Comparison of ENCODE assay signal across 12 cellular contexts in the genomic region with DNA sequence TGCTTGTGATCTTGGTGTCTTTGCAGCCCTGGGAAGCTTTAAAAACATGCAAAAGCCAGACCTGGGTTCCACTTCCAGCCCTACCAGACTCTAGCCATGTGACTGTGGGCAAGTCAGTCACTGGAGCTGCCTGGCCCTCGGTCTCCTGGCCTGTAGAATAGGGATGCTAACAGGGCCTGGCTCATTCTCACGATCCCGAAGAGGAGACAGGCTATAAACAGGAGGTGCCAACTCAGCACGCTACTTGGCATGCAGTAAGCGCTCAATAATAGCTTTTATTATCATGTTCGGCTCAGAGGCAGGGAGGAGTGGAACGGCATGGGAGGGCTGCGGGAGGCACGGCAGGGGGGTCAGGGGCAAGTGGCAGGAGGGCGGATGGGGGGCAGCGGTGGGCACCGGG. TPM values are rescaled to one million over a fixed set of nuclear protein-coding genes. Genes with fewer than 3 reads are reported as not detected.
DNase-seq lines count a peak whose midpoint lies in the region; ATAC-seq and TF ChIP-seq lines count a peak whose summit lies in the region.
"Had no signal": no experiment of that assay in that cellular context is flagged by ENCODE, and none has a peak within 500 bp of the region (broad histone marks: within the 10 kb centered on the region; RNA-seq: fewer than 3 reads in every experiment).

No MANE protein-coding gene starts in this region.

- no peak for TF ChIP-seq POLR2A in gastrocnemius medialis (IDR thresholded peaks at IDR 0.05)

- H3K27ac ChIP-seq in right atrium auricular region (no peak overlapping the region), gastrocnemius medialis (no peak overlapping the region)

- no peaks in the 10 kb centered on the region for H3K27me3 ChIP-seq in right atrium auricular region
- peaks cover 0 to 10% (median 0%) of the 10 kb centered on the region in 3 donors for H3K27me3 ChIP-seq in gastrocnemius medialis

- intact Hi-C loops in activated B cell treated with CpG ODN at 0.5 μM for 24 hours (cut with micrococcal nuclease): loop anchor here (10.0 kb wide), 2 partner anchors 269 to 389 kb away; partner anchors contain the start of gene PNPLA6
- intact Hi-C loops in gastrocnemius medialis (cut with DNase I; ENCODE audit: low total_unique reads): no loop called here

- CTCF ChIA-PET in activated naive CD4-positive, alpha-beta T cell treated with anti-CD3 and anti-CD28 coated beads, Interleukin-2, amount 10 ng/mL, durations not matched to agents 7 days and 5 days (lab: Charles Lee): interaction anchor here (1.1 to 1.2 kb wide), 2 partner anchors 43 to 70 kb away, joined by 3 to 7 read pairs; no protein-coding TSS in a partner anchor
- CTCF ChIA-PET in activated B cell treated with CpG ODN at 0.5 μM for 24 hours (lab: Charles Lee): interaction anchor here (1.0 to 1.1 kb wide), 2 partner anchors 14 to 243 kb away, joined by 3 to 4 read pairs; partner anchors contain the start of gene TRAPPC5

- H3K27ac Mint-ChIP-seq in activated naive CD4-positive, alpha-beta T cell treated with anti-CD3 and anti-CD28 coated beads, Interleukin-2, amount 10 ng/mL, durations not matched to agents 7 days and 5 days: no peak overlapping the region
- H3K27ac Mint-ChIP-seq in activated B cell treated with CpG ODN at 0.5 μM for 24 hours (no peak overlapping the region), mesothelial cell of epicardium (peak overlapping the region; percentile 56), type B pancreatic cell (peak overlapping the region; percentile 70)
- H3K27ac Mint-ChIP-seq: activated CD8-positive, alpha-beta T cell treated with anti-CD3 and anti-CD28 coated beads, Interleukin-2, amount 10 ng/mL, durations not matched to agents 7 days and 5 days had no signal

- H3K36me3 Mint-ChIP-seq in activated naive CD4-positive, alpha-beta T cell treated with anti-CD3 and anti-CD28 coated beads, Interleukin-2, amount 10 ng/mL, durations not matched to agents 7 days and 5 days: peaks cover 7% of the 10 kb centered on the region
- H3K36me3 Mint-ChIP-seq in activated B cell treated with CpG ODN at 0.5 μM for 24 hours (ENCODE audit: low read depth) (peaks cover 17% of the 10 kb centered on the region), mesothelial cell of epicardium (no peaks in the 10 kb centered on the region), type B pancreatic cell (peaks cover 4% of the 10 kb centered on the region)

- H3K4me3 Mint-ChIP-seq in activated naive CD4-positive, alpha-beta T cell treated with anti-CD3 and anti-CD28 coated beads, Interleukin-2, amount 10 ng/mL, durations not matched to agents 7 days and 5 days: peak overlapping the region; percentile 38
- H3K4me3 Mint-ChIP-seq in activated B cell treated with CpG ODN at 0.5 μM for 24 hours: peak overlapping the region; percentile 46
- H3K4me3 Mint-ChIP-seq in mesothelial cell of epicardium: peak overlapping the region; percentile 56
- H3K4me3 Mint-ChIP-seq in type B pancreatic cell: peak overlapping the region; percentile 82
- H3K4me3 Mint-ChIP-seq: activated CD8-positive, alpha-beta T cell treated with anti-CD3 and anti-CD28 coated beads, Interleukin-2, amount 10 ng/mL, durations not matched to agents 7 days and 5 days had no signal

- peaks cover 31% of the 10 kb centered on the region for H3K4me1 Mint-ChIP-seq in activated naive CD4-positive, alpha-beta T cell treated with anti-CD3 and anti-CD28 coated beads, Interleukin-2, amount 10 ng/mL, durations not matched to agents 7 days and 5 days
- H3K4me1 Mint-ChIP-seq in activated B cell treated with CpG ODN at 0.5 μM for 24 hours: peaks cover 39% of the 10 kb centered on the region
- peaks cover 43% of the 10 kb centered on the region for H3K4me1 Mint-ChIP-seq in mesothelial cell of epicardium
- H3K4me1 Mint-ChIP-seq in type B pancreatic cell (ENCODE audit: unreplicated experiment): peaks cover 28% of the 10 kb centered on the region

- no peak for DNase-seq in activated naive CD4-positive, alpha-beta T cell treated with anti-CD3 and anti-CD28 coated beads, Interleukin-2, amount 10 ng/mL, durations not matched to agents 7 days and 5 days
- DNase-seq in activated naive CD4-positive, alpha-beta T cell treated with Interleukin-2 at 50 U/mL for 16 hours: no peak
- DNase-seq in activated B cell treated with CpG ODN at 0.5 μM for 24 hours (no peak), mesothelial cell of epicardium (ENCODE audit: low spot score in 2 of 2, unreplicated experiment in 2 of 2) (no peak), type B pancreatic cell (ENCODE audit: extremely low spot score, unreplicated experiment) (no peak), right atrium auricular region (ENCODE audit: low spot score) (no peak), gastrocnemius medialis (no peak)
- no peak for DNase-seq in central memory CD4-positive, alpha-beta T cell
- DNase-seq: activated CD8-positive, alpha-beta T cell treated with anti-CD3 and anti-CD28 coated beads, Interleukin-2, amount 10 ng/mL, durations not matched to agents 7 days and 5 days; effector memory CD4-positive, alpha-beta T cell had no signal

- POLR2A ChIA-PET in activated B cell treated with CpG ODN at 0.5 μM for 24 hours (lab: Charles Lee): interaction anchor here (1.2 kb wide), 1 partner anchor 19 kb away, joined by 3 read pairs; the partner anchor contains the start of gene TIMM44

- in situ Hi-C loops in gastrocnemius medialis (cut with MboI; ENCODE audit: low sequenced_read_pairs in 4 of 4): no loop called here

- ATAC-seq in activated B cell treated with CpG ODN at 0.5 μM for 24 hours (ENCODE audit: low read depth) (no peak), gastrocnemius medialis (no peak)
- ATAC-seq: activated CD8-positive, alpha-beta T cell treated with anti-CD3 and anti-CD28 coated beads, Interleukin-2, amount 10 ng/mL, durations not matched to agents 7 days and 5 days; left lobe of liver had no signal

- H3K4me3 ChIP-seq in right atrium auricular region: no peak overlapping the region
- no peak overlapping the region for H3K4me3 ChIP-seq in gastrocnemius medialis

- H3K9me3 Mint-ChIP-seq in activated naive CD4-positive, alpha-beta T cell treated with anti-CD3 and anti-CD28 coated beads, Interleukin-2, amount 10 ng/mL, durations not matched to agents 7 days and 5 days: no peaks in the 10 kb centered on the region
- H3K9me3 Mint-ChIP-seq in activated B cell treated with CpG ODN at 0.5 μM for 24 hours (no peaks in the 10 kb centered on the region), mesothelial cell of epicardium (no peaks in the 10 kb centered on the region), type B pancreatic cell (no peaks in the 10 kb centered on the region)

- H3K27me3 Mint-ChIP-seq in activated naive CD4-positive, alpha-beta T cell treated with anti-CD3 and anti-CD28 coated beads, Interleukin-2, amount 10 ng/mL, durations not matched to agents 7 days and 5 days: peaks cover 14% of the 10 kb centered on the region
- H3K27me3 Mint-ChIP-seq in activated B cell treated with CpG ODN at 0.5 μM for 24 hours: peaks cover 1% of the 10 kb centered on the region
- H3K27me3 Mint-ChIP-seq in mesothelial cell of epicardium (ENCODE audit: low read depth): peaks cover 6% of the 10 kb centered on the region
- H3K27me3 Mint-ChIP-seq in type B pancreatic cell: peaks cover 7% of the 10 kb centered on the region

- H3K9me3 ChIP-seq in right atrium auricular region: no peaks in the 10 kb centered on the region
- no peaks in the 10 kb centered on the region for H3K9me3 ChIP-seq in gastrocnemius medialis

- H3K4me1 ChIP-seq in right atrium auricular region: peaks cover 0 to 66% of the 10 kb centered on the region in 2 donors
- peaks cover 19 to 39% of the 10 kb centered on the region in 2 donors for H3K4me1 ChIP-seq in gastrocnemius medialis

- no peak for TF ChIP-seq CTCF in activated B cell treated with CpG ODN at 0.5 μM for 24 hours (IDR thresholded peaks at IDR 0.05)
- no peak for TF ChIP-seq CTCF in mesothelial cell of epicardium (IDR thresholded peaks at IDR 0.05; ENCODE audit: unreplicated experiment)
- TF ChIP-seq CTCF in type B pancreatic cell (conservative IDR thresholded peaks at IDR 0.05): no peak
- TF ChIP-seq CTCF in right atrium auricular region (IDR thresholded peaks at IDR 0.05): no peak
- TF ChIP-seq CTCF in gastrocnemius medialis (IDR thresholded peaks at IDR 0.05 in 4 of 5, conservative IDR thresholded peaks at IDR 0.05 in 1 of 5): no peak

- H3K36me3 ChIP-seq in right atrium auricular region (peaks cover 15% of the 10 kb centered on the region), gastrocnemius medialis (peaks cover 0 to 11% of the 10 kb centered on the region in 2 donors)

RNA-seq across cellular contexts. Expression of gene CTXN1, which starts 1.7 kb away (rescaled TPM):
- total RNA-seq in activated B cell treated with CpG ODN at 0.5 μM for 24 hours (not detected in 2 replicates), mesothelial cell of epicardium (50.5 to 53.6 TPM (median 51.2 TPM) in 3 replicates), type B pancreatic cell (ENCODE audit: low replicate concordance) (50.0 and 57.8 TPM in 2 replicates), right atrium auricular region (1 to 10 TPM; 1.7 to 4.2 TPM), gastrocnemius medialis (not detected)
- total RNA-seq: left lobe of liver; T-helper 1 cell treated with Interleukin-12 subunit alpha and Interleukin-12 subunit beta and Interleukin-4 antibody, amounts not matched to agents 30 ng/mL and 1 ng/mL, for 36 hours had no signal

RNA-seq across cellular contexts. Expression of gene SNAPC2, which starts 4.1 kb away (rescaled TPM):
- 14.4 and 15.3 TPM in 2 replicates for total RNA-seq in activated B cell treated with CpG ODN at 0.5 μM for 24 hours
- total RNA-seq in mesothelial cell of epicardium: 15.6 to 16.8 TPM (median 16.3 TPM) in 3 replicates
- total RNA-seq in type B pancreatic cell (ENCODE audit: low replicate concordance): 13.7 and 15.0 TPM in 2 replicates
- 10 to 100 TPM; 14.1 to 16.5 TPM for total RNA-seq in right atrium auricular region
- total RNA-seq in gastrocnemius medialis: 10 to 100 TPM in 1 of 4 donors, 1 to 10 TPM in 3; 4.6 to 10.9 (median 7.1) TPM

RNA-seq across cellular contexts. Expression of gene TGFBR3L, which starts 9.6 kb away (rescaled TPM):
- total RNA-seq in activated B cell treated with CpG ODN at 0.5 μM for 24 hours: not detected in 2 replicates
- total RNA-seq in mesothelial cell of epicardium: 1.2 to 1.7 TPM (median 1.2 TPM) in 3 replicates
- 1.1 and 2.4 TPM in 2 replicates for total RNA-seq in type B pancreatic cell (ENCODE audit: low replicate concordance)
- 10 to 100 TPM; 22.1 to 26.7 TPM for total RNA-seq in right atrium auricular region
- 1 to 10 TPM in 2 of 4 donors, under 1 TPM in 1, not detected in 1; 0.62 to 2.6 (median 1.5) TPM for total RNA-seq in gastrocnemius medialis

RNA-seq across cellular contexts. Expression of gene TIMM44, which starts 19.2 kb away (rescaled TPM):
- total RNA-seq in activated B cell treated with CpG ODN at 0.5 μM for 24 hours (78.4 and 92.5 TPM in 2 replicates), mesothelial cell of epicardium (76.3 to 80.7 TPM (median 78.3 TPM) in 3 replicates), type B pancreatic cell (ENCODE audit: low replicate concordance) (73.7 and 80.4 TPM in 2 replicates), right atrium auricular region (10 to 100 TPM; 49.1 to 64.1 TPM), gastrocnemius medialis (100 to 1,000 TPM in 1 of 4 donors, 10 to 100 TPM in 3; 53.9 to 168 (median 94.1) TPM)

RNA-seq across cellular contexts. Expression of gene MAP2K7, which starts 20.6 kb away (rescaled TPM):
- 46.3 and 52.8 TPM in 2 replicates for total RNA-seq in activated B cell treated with CpG ODN at 0.5 μM for 24 hours
- 52.1 to 55.6 TPM (median 52.2 TPM) in 3 replicates for total RNA-seq in mesothelial cell of epicardium
- total RNA-seq in type B pancreatic cell (ENCODE audit: low replicate concordance): 38.2 and 42.2 TPM in 2 replicates
- total RNA-seq in right atrium auricular region: 10 to 100 TPM; 12.0 to 14.4 TPM
- 10 to 100 TPM; 17.7 to 41.7 (median 32.9) TPM for total RNA-seq in gastrocnemius medialis

Comparison
In these comparisons a context has a peak if more than half of its experiments do, and no peak if none do; other contexts are left out.
1. H3K27ac Mint-ChIP-seq: peak in mesothelial cell of epicardium (single experiment) and type B pancreatic cell (single experiment); none in activated naive CD4-positive, alpha-beta T cell treated with anti-CD3 and anti-CD28 coated beads, Interleukin-2, amount 10 ng/mL, durations not matched to agents 7 days and 5 days (single experiment) and activated B cell treated with CpG ODN at 0.5 μM for 24 hours (single experiment).
2. Peak in every context shown above with its lines, with median percentiles within 50 percentile points of each other: H3K4me3 Mint-ChIP-seq.